In the genomic region with DNA sequence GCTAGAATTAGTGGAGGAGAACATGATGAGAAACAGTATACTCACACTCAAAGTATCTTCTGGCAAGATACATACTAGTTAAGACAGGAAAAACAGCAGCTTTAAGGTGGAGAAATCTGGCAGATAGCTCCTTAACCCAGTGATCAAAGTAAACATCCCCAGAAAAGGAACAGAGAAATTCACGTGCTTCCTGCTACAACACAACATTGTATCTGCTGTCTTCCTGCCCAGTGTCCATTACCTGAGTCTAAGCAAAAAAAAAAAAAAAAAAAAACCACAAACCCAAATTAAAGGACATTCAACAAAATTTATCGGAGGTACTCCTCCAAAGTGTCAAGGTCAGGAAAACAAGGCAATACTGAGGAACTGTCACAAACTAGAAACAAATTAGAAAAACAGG, we compare ENCODE assay signal across 1 cellular context.
TF ChIP-seq lines count a peak whose summit lies in the region.

No MANE protein-coding gene starts in this region.

TF ChIP-seq in K562, 482 proteins besides CTCF, POLR2A, EP300 and RAD21 (continued from another document):
- TF ChIP-seq SMARCB1 (IDR thresholded peaks at IDR 0.05; ENCODE audit: insufficient read length, low read depth): no peak
- no peak for TF ChIP-seq U2AF2 (optimal IDR thresholded peaks at IDR 0.05; ENCODE audit: low read depth, low read length)
- TF ChIP-seq ZNF384 (IDR thresholded peaks at IDR 0.05; ENCODE audit: low read depth, low read length): peak; percentile 55; the same call in 1 of the 2 replicates
